Comparison of ENCODE assay signal across 27 cellular contexts in genomic region chrX:31340587-31340986, GRCh38.
"Had no signal": no experiment of that assay in that cellular context is flagged by ENCODE, and none has a peak within 500 bp of the region (broad histone marks: within the 10 kb centered on the region; RNA-seq: fewer than 3 reads in every experiment).

No MANE protein-coding gene starts in this region.

- H3K9me3 ChIP-seq: ovary, psoas muscle, right lobe of liver, stomach, thoracic aorta, thyroid gland, tibial nerve, upper lobe of left lung, vagina had no signal

- H3K9me3 Mint-ChIP-seq: nephron; neural progenitor cell; stimulated activated naive B cell treated with anti-CD40 and anti-IgM and Interleukin-4, amounts not matched to agents 10 μg/mL and 1 μg/mL and 100 μg/mL, for 72 hours; stimulated activated naive CD8-positive, alpha-beta T cell treated with anti-CD3 and anti-CD28 coated beads, Interleukin-15, Interleukin-2, amounts not matched to agents 100 ng/mL and 50 ng/mL, for 24 hours had no signal

- H3K36me3 Mint-ChIP-seq: natural killer cell; neural progenitor cell; stimulated activated effector memory CD8-positive, alpha-beta T cell treated with anti-CD3 and anti-CD28 coated beads, Interleukin-12 subunit alpha, Interleukin-12 subunit beta, amount 100 ng/mL, for 72 hours; stimulated activated naive B cell treated with anti-CD40 and anti-IgM and Interleukin-4, amounts not matched to agents 10 μg/mL and 1 μg/mL and 100 μg/mL, for 72 hours had no signal

- H3K36me3 ChIP-seq: neural progenitor cell, ovary, right lobe of liver, stomach, thoracic aorta, thyroid gland, tibial nerve, upper lobe of left lung, vagina had no signal

- H3K27me3 ChIP-seq: neural progenitor cell, ovary, right lobe of liver, stomach, thyroid gland, tibial nerve, upper lobe of left lung, vagina had no signal

- H3K4me3 ChIP-seq: neural progenitor cell, ovary, psoas muscle, right lobe of liver, skin epidermis, stomach, thoracic aorta, thyroid gland, tibial nerve, upper lobe of left lung, vagina had no signal

- H3K9ac ChIP-seq: neural progenitor cell, parathyroid adenoma had no signal

- DNase-seq: natural killer cell; occipital lobe; ovary; posterior cingulate gyrus; psoas muscle; right cardiac atrium; right lobe of liver; stimulated activated CD4-positive, alpha-beta T cell treated with anti-CD3 and anti-CD28 coated beads, Interleukin-15, amount 100 ng/mL, for 24 hours; stimulated activated CD4-positive, alpha-beta T cell treated with anti-CD3 and anti-CD28 coated beads, Interleukin-2, amount 100 ng/mL, for 24 hours; stimulated activated CD4-positive, alpha-beta T cell treated with anti-CD3 and anti-CD28 coated beads, Interleukin-2, amount 100 ng/mL, for 48 hours; stimulated activated CD4-positive, alpha-beta T cell treated with anti-CD3 and anti-CD28 coated beads, Interleukin-4, amount 100 ng/mL, for 24 hours; stimulated activated naive B cell treated with anti-CD40 and anti-IgM and Interleukin-4, amounts not matched to agents 10 μg/mL and 1 μg/mL and 100 μg/mL, for 72 hours; stimulated activated naive CD4-positive, alpha-beta T cell treated with Interleukin-2 at 50 U/mL for 16 hours; stomach; thyroid gland; trophoblast cell; upper lobe of left lung had no signal

- H2AFZ ChIP-seq: neural progenitor cell, parathyroid adenoma had no signal

- ATAC-seq: natural killer cell; psoas muscle; right cardiac atrium; right lobe of liver; stimulated activated effector memory CD8-positive, alpha-beta T cell treated with anti-CD3 and anti-CD28 coated beads, Interleukin-12 subunit alpha, Interleukin-12 subunit beta, amount 100 ng/mL, for 72 hours; stimulated activated naive B cell treated with anti-CD40 and anti-IgM and Interleukin-4, amounts not matched to agents 10 μg/mL and 1 μg/mL and 100 μg/mL, for 72 hours had no signal

- H3K4me1 Mint-ChIP-seq: natural killer cell; neural progenitor cell; stimulated activated effector memory CD8-positive, alpha-beta T cell treated with anti-CD3 and anti-CD28 coated beads, Interleukin-12 subunit alpha, Interleukin-12 subunit beta, amount 100 ng/mL, for 72 hours; stimulated activated naive B cell treated with anti-CD40 and anti-IgM and Interleukin-4, amounts not matched to agents 10 μg/mL and 1 μg/mL and 100 μg/mL, for 72 hours had no signal

- H3K27ac ChIP-seq: neural progenitor cell, ovary, parathyroid adenoma, psoas muscle, right lobe of liver, skin epidermis, stomach, thoracic aorta, thyroid gland, upper lobe of left lung, vagina had no signal

- H3K79me2 ChIP-seq: parathyroid adenoma had no signal

- H3K4me2 ChIP-seq: neural progenitor cell had no signal

- H3K4me1 ChIP-seq: neural progenitor cell, parathyroid adenoma, psoas muscle, stomach, thyroid gland, upper lobe of left lung, vagina had no signal

- H3K27me3 Mint-ChIP-seq: progenitor cell of endocrine pancreas; stimulated activated naive B cell treated with anti-CD40 and anti-IgM and Interleukin-4, amounts not matched to agents 10 μg/mL and 1 μg/mL and 100 μg/mL, for 72 hours; stimulated activated naive CD8-positive, alpha-beta T cell treated with anti-CD3 and anti-CD28 coated beads, Interleukin-15, Interleukin-2, amounts not matched to agents 100 ng/mL and 50 ng/mL, for 24 hours had no signal

- H3K4me3 Mint-ChIP-seq: natural killer cell; nephron; neural progenitor cell; stimulated activated effector memory CD8-positive, alpha-beta T cell treated with anti-CD3 and anti-CD28 coated beads, Interleukin-12 subunit alpha, Interleukin-12 subunit beta, amount 100 ng/mL, for 72 hours; stimulated activated naive B cell treated with anti-CD40 and anti-IgM and Interleukin-4, amounts not matched to agents 10 μg/mL and 1 μg/mL and 100 μg/mL, for 72 hours; stimulated activated naive CD8-positive, alpha-beta T cell treated with anti-CD3 and anti-CD28 coated beads, Interleukin-15, Interleukin-2, amounts not matched to agents 100 ng/mL and 50 ng/mL, for 24 hours had no signal

- H3K27ac Mint-ChIP-seq: natural killer cell; nephron; neural progenitor cell; progenitor cell of endocrine pancreas; stimulated activated effector memory CD8-positive, alpha-beta T cell treated with anti-CD3 and anti-CD28 coated beads, Interleukin-12 subunit alpha, Interleukin-12 subunit beta, amount 100 ng/mL, for 72 hours; stimulated activated naive B cell treated with anti-CD40 and anti-IgM and Interleukin-4, amounts not matched to agents 10 μg/mL and 1 μg/mL and 100 μg/mL, for 72 hours; stimulated activated naive CD8-positive, alpha-beta T cell treated with anti-CD3 and anti-CD28 coated beads, Interleukin-15, Interleukin-2, amounts not matched to agents 100 ng/mL and 50 ng/mL, for 24 hours had no signal
